In genomic region chr3:128845695-128846491, GRCh38 we compare ENCODE assay signal across 8 cellular contexts. TPM values are rescaled to one million over a fixed set of nuclear protein-coding genes. Genes with fewer than 3 reads are reported as not detected.
A peak's percentile ranks its signal among the peaks of the same experiment; 100 is the strongest.
DNase-seq lines count a peak whose midpoint lies in the region; ATAC-seq, FAIRE-seq and TF ChIP-seq lines count a peak whose summit lies in the region.

No MANE protein-coding gene starts in this region.

- intact Hi-C loops in activated CD4-positive, alpha-beta T cell treated with anti-CD3 and anti-CD28 coated beads, Interleukin-2, amount 10 ng/mL, durations not matched to agents 24 days and 14 days (cut with micrococcal nuclease), result loop anchor here (1.0 to 2.0 kb wide), 5 partner anchors 33 to 229 kb away; partner anchors contain the start of gene ACAD9

- FAIRE-seq in GM12892 (lab: Jason Lieb, UNC), result peak; percentile 89

- no peak; the same call in 1 of the 2 replicates for TF ChIP-seq POLR2A in GM12892 (IDR thresholded peaks at IDR 0.05; ENCODE audit: low read depth, low read length)

- peak overlapping the region; percentile 88 for H3K27ac Mint-ChIP-seq in activated CD4-positive, alpha-beta T cell treated with anti-CD3 and anti-CD28 coated beads, Interleukin-2, amount 10 ng/mL, durations not matched to agents 24 days and 14 days

- no peaks in the 10 kb centered on the region for H3K9me3 Mint-ChIP-seq in activated CD4-positive, alpha-beta T cell treated with anti-CD3 and anti-CD28 coated beads, Interleukin-2, amount 10 ng/mL, durations not matched to agents 24 days and 14 days

- DNase-seq in GM12892 (ENCODE audit: insufficient read length) (peak; percentile 88), NCI-H345 treated with DMSO at 0.1 percent for 48 hours (lab: John Stamatoyannopoulos, UW; ENCODE audit: unreplicated experiment) (peak; percentile 14), coronary artery (ENCODE audit: low spot score) (peak; percentile 86), left kidney (ENCODE audit: low read depth, low spot score) (peak; percentile 91)
- peak; percentile 94 for DNase-seq in activated CD4-positive, alpha-beta T cell treated with anti-CD3 and anti-CD28 coated beads, Interleukin-2, amount 10 ng/mL, durations not matched to agents 24 days and 14 days
- DNase-seq in stimulated activated CD4-positive, alpha-beta T cell treated with anti-CD3 and anti-CD28 coated beads, Interleukin-1b, Interleukin-23, amount 100 ng/mL, for 48 hours, result peak; percentile 84

- H3K4me1 Mint-ChIP-seq in activated CD4-positive, alpha-beta T cell treated with anti-CD3 and anti-CD28 coated beads, Interleukin-2, amount 10 ng/mL, durations not matched to agents 24 days and 14 days, result peaks cover 18% of the 10 kb centered on the region

- peak overlapping the region; percentile 39 to 52 for H3K27ac ChIP-seq in coronary artery

- ATAC-seq in HG03039 (IDR thresholded peaks at IDR 0.05; ENCODE audit: unreplicated experiment), result peak; percentile 59
- no peak for ATAC-seq in HG03521 (IDR thresholded peaks at IDR 0.05; ENCODE audit: unreplicated experiment)

- TF ChIP-seq CTCF in coronary artery (IDR thresholded peaks at IDR 0.05), result peak; percentile 10

- H3K36me3 Mint-ChIP-seq in activated CD4-positive, alpha-beta T cell treated with anti-CD3 and anti-CD28 coated beads, Interleukin-2, amount 10 ng/mL, durations not matched to agents 24 days and 14 days (ENCODE audit: low read depth), result no peaks in the 10 kb centered on the region

- H3K4me3 Mint-ChIP-seq in activated CD4-positive, alpha-beta T cell treated with anti-CD3 and anti-CD28 coated beads, Interleukin-2, amount 10 ng/mL, durations not matched to agents 24 days and 14 days, result peak overlapping the region; percentile 69

- no peaks in the 10 kb centered on the region for H3K27me3 Mint-ChIP-seq in activated CD4-positive, alpha-beta T cell treated with anti-CD3 and anti-CD28 coated beads, Interleukin-2, amount 10 ng/mL, durations not matched to agents 24 days and 14 days

- H3K4me3 ChIP-seq in coronary artery, result peak overlapping the region; percentile 68

RNA-seq across cellular contexts. Expression of gene ACAD9, which starts 33.5 kb away (rescaled TPM):
- 20.8 TPM for polyA plus RNA-seq in GM12892 (2012; ENCODE audit: missing spikeins)
- total RNA-seq in activated CD4-positive, alpha-beta T cell treated with anti-CD3 and anti-CD28 coated beads, Interleukin-2, amount 10 ng/mL, durations not matched to agents 24 days and 14 days, result 68.5 and 69.2 TPM in 2 replicates

Comparison
In these comparisons a context has a peak if more than half of its experiments do, and no peak if none do; other contexts are left out.
1. DNase-seq: peak in every context shown above with its lines; median percentile 94 in activated CD4-positive, alpha-beta T cell treated with anti-CD3 and anti-CD28 coated beads, Interleukin-2, amount 10 ng/mL, durations not matched to agents 24 days and 14 days; 91 in left kidney; 88 in GM12892; 86 in coronary artery; 84 in stimulated activated CD4-positive, alpha-beta T cell treated with anti-CD3 and anti-CD28 coated beads, Interleukin-1b, Interleukin-23, amount 100 ng/mL, for 48 hours; 14 in NCI-H345 treated with DMSO at 0.1 percent for 48 hours.